ENCODE assay signal across 1 cellular context in genomic region chr19:15268192-15268927, GRCh38.
TF ChIP-seq lines count a peak whose summit lies in the region.

No MANE protein-coding gene starts in this region.

TF ChIP-seq in HepG2, 621 proteins besides CTCF, POLR2A, EP300 and RAD21:
- TF ChIP-seq ZNF687 (CRISPR knock-in tag; IDR thresholded peaks at IDR 0.05) (peak; percentile 63), MBNL3 (CRISPR knock-in tag; conservative IDR thresholded peaks at IDR 0.05) (no peak), ZNF816 (CRISPR knock-in tag; IDR thresholded peaks at IDR 0.05; ENCODE audit: borderline replicate concordance) (no peak), POGZ (CRISPR knock-in tag; IDR thresholded peaks at IDR 0.05) (no peak), NR2F6 (IDR thresholded peaks at IDR 0.05) (0 out of 2 replicates have a peak, but pooled peaks have one; percentile 14), NR2F6 (CRISPR knock-in tag; IDR thresholded peaks at IDR 0.05) (no peak), ZNF414 (CRISPR knock-in tag; IDR thresholded peaks at IDR 0.05) (no peak), NR2F2 (IDR thresholded peaks at IDR 0.05; ENCODE audit: borderline replicate concordance, low read depth) (no peak), NR1H2 (CRISPR knock-in tag; IDR thresholded peaks at IDR 0.05; ENCODE audit: borderline replicate concordance, low read depth) (no peak), ZFX (CRISPR knock-in tag; IDR thresholded peaks at IDR 0.05; ENCODE audit: low read depth) (no peak), ZBTB37 (CRISPR knock-in tag; IDR thresholded peaks at IDR 0.05) (peak; percentile 74; the same call in 1 of the 2 replicates), ZBTB34 (CRISPR knock-in tag; IDR thresholded peaks at IDR 0.05) (peak; percentile 78), ZNF30 (CRISPR knock-in tag; IDR thresholded peaks at IDR 0.05) (no peak), PCBP1 (IDR thresholded peaks at IDR 0.05; ENCODE audit: borderline replicate concordance, low read depth, low read length) (no peak), UBTF (CRISPR knock-in tag; IDR thresholded peaks at IDR 0.05) (no peak), DR1 (CRISPR knock-in tag; IDR thresholded peaks at IDR 0.05) (no peak), ZNF510 (CRISPR knock-in tag; IDR thresholded peaks at IDR 0.05; ENCODE audit: low read depth) (no peak), ZSCAN25 (CRISPR knock-in tag; IDR thresholded peaks at IDR 0.05) (0 out of 2 replicates have a peak, but pooled peaks have one; percentile 35)
TF ChIP-seq in HepG2: peak in this region for 5.
